Comparison of ENCODE assay signal across 12 cellular contexts in genomic region chr1:167185062-167185461, GRCh38. TPM values are rescaled to one million over a fixed set of nuclear protein-coding genes. Genes with fewer than 3 reads are reported as not detected.
DNase-seq lines count a peak whose midpoint lies in the region; ATAC-seq and TF ChIP-seq lines count a peak whose summit lies in the region.
"Had no signal": no experiment of that assay in that cellular context is flagged by ENCODE, and none has a peak within 500 bp of the region (broad histone marks: within the 10 kb centered on the region; RNA-seq: fewer than 3 reads in every experiment).

No MANE protein-coding gene starts in this region.

- POLR2A ChIA-PET in activated CD4-positive, alpha-beta memory T cell treated with anti-CD3 and anti-CD28 coated beads for 36 hours (lab: Charles Lee), result no interaction called here
- POLR2A ChIA-PET in activated CD4-positive, alpha-beta memory T cell treated with anti-CD3 and anti-CD28 coated beads, Interleukin-2, amount 10 ng/mL, durations not matched to agents 7 days and 5 days (lab: Charles Lee), result no interaction called here

- CTCF ChIA-PET in activated CD4-positive, alpha-beta memory T cell treated with anti-CD3 and anti-CD28 coated beads for 36 hours (lab: Charles Lee), result no interaction called here
- CTCF ChIA-PET in activated CD4-positive, alpha-beta memory T cell treated with anti-CD3 and anti-CD28 coated beads, Interleukin-2, amount 10 ng/mL, durations not matched to agents 7 days and 5 days (lab: Charles Lee), result no interaction called here

- H3K4me3 Mint-ChIP-seq in activated CD4-positive, alpha-beta memory T cell treated with anti-CD3 and anti-CD28 coated beads for 36 hours, result no peak overlapping the region
- no peak overlapping the region for H3K4me3 Mint-ChIP-seq in activated CD4-positive, alpha-beta memory T cell treated with anti-CD3 and anti-CD28 coated beads, Interleukin-2, amount 10 ng/mL, durations not matched to agents 7 days and 5 days
- H3K4me3 Mint-ChIP-seq: CD14-positive monocyte; CD8-positive, alpha-beta T cell had no signal

- no peaks in the 10 kb centered on the region for H3K4me1 Mint-ChIP-seq in activated CD4-positive, alpha-beta memory T cell treated with anti-CD3 and anti-CD28 coated beads for 36 hours (ENCODE audit: low read depth)
- no peaks in the 10 kb centered on the region for H3K4me1 Mint-ChIP-seq in activated CD4-positive, alpha-beta memory T cell treated with anti-CD3 and anti-CD28 coated beads, Interleukin-2, amount 10 ng/mL, durations not matched to agents 7 days and 5 days
- H3K4me1 Mint-ChIP-seq: CD14-positive monocyte had no signal

- H3K4me1 ChIP-seq in foreskin keratinocyte, result no peaks in the 10 kb centered on the region
- H3K4me1 ChIP-seq: A549, HAP-1 had no signal

- H3K9me3 Mint-ChIP-seq in activated CD4-positive, alpha-beta memory T cell treated with anti-CD3 and anti-CD28 coated beads for 36 hours, result no peaks in the 10 kb centered on the region
- H3K9me3 Mint-ChIP-seq in activated CD4-positive, alpha-beta memory T cell treated with anti-CD3 and anti-CD28 coated beads, Interleukin-2, amount 10 ng/mL, durations not matched to agents 7 days and 5 days, result no peaks in the 10 kb centered on the region
- H3K9me3 Mint-ChIP-seq: CD8-positive, alpha-beta T cell had no signal

- no peaks in the 10 kb centered on the region for H3K27me3 ChIP-seq in foreskin keratinocyte

- no peak overlapping the region for H3K27ac ChIP-seq in foreskin keratinocyte
- H3K27ac ChIP-seq: A549 had no signal

- H3K27ac Mint-ChIP-seq in activated CD4-positive, alpha-beta memory T cell treated with anti-CD3 and anti-CD28 coated beads for 36 hours, result no peak overlapping the region
- no peak overlapping the region for H3K27ac Mint-ChIP-seq in activated CD4-positive, alpha-beta memory T cell treated with anti-CD3 and anti-CD28 coated beads, Interleukin-2, amount 10 ng/mL, durations not matched to agents 7 days and 5 days
- H3K27ac Mint-ChIP-seq: CD14-positive monocyte; CD8-positive, alpha-beta T cell had no signal

- DNase-seq in activated CD4-positive, alpha-beta memory T cell treated with anti-CD3 and anti-CD28 coated beads for 36 hours, result peak; percentile 25
- no peak for DNase-seq in activated CD4-positive, alpha-beta memory T cell treated with anti-CD3 and anti-CD28 coated beads, Interleukin-2, amount 10 ng/mL, durations not matched to agents 7 days and 5 days
- DNase-seq in DMS 273 treated with DMSO at 0.1 percent for 48 hours (lab: John Stamatoyannopoulos, UW) (peak; percentile 44), NCI-H69 (lab: John Stamatoyannopoulos, UW) (peak; percentile 68), NCI-H2029 (lab: John Stamatoyannopoulos, UW) (no peak), foreskin keratinocyte (no peak)
- DNase-seq: CD8-positive, alpha-beta T cell; COR-L47 had no signal

- no peak for ATAC-seq in foreskin keratinocyte
- ATAC-seq: A549; CD8-positive, alpha-beta T cell; HepG2 had no signal

- intact Hi-C loops in activated CD4-positive, alpha-beta memory T cell treated with anti-CD3 and anti-CD28 coated beads for 36 hours (cut with micrococcal nuclease), result no loop called here

- H3K27me3 Mint-ChIP-seq in activated CD4-positive, alpha-beta memory T cell treated with anti-CD3 and anti-CD28 coated beads for 36 hours, result peaks cover 8% of the 10 kb centered on the region
- peaks cover 3% of the 10 kb centered on the region for H3K27me3 Mint-ChIP-seq in activated CD4-positive, alpha-beta memory T cell treated with anti-CD3 and anti-CD28 coated beads, Interleukin-2, amount 10 ng/mL, durations not matched to agents 7 days and 5 days

- TF ChIP-seq CTCF in foreskin keratinocyte (conservative IDR thresholded peaks at IDR 0.05), result no peak

- no peaks in the 10 kb centered on the region for H3K36me3 Mint-ChIP-seq in activated CD4-positive, alpha-beta memory T cell treated with anti-CD3 and anti-CD28 coated beads for 36 hours
- H3K36me3 Mint-ChIP-seq in activated CD4-positive, alpha-beta memory T cell treated with anti-CD3 and anti-CD28 coated beads, Interleukin-2, amount 10 ng/mL, durations not matched to agents 7 days and 5 days (ENCODE audit: low read depth), result no peaks in the 10 kb centered on the region
- H3K36me3 Mint-ChIP-seq: CD14-positive monocyte; CD8-positive, alpha-beta T cell had no signal

RNA-seq across cellular contexts. Expression of gene POU2F1, which starts 35.6 kb away (rescaled TPM):
- total RNA-seq in activated CD4-positive, alpha-beta memory T cell treated with anti-CD3 and anti-CD28 coated beads for 36 hours, result 10 to 100 TPM; 17.7 to 20.1 TPM
- 10 to 100 TPM; 17.4 to 20.4 TPM for total RNA-seq in activated CD4-positive, alpha-beta memory T cell treated with anti-CD3 and anti-CD28 coated beads, Interleukin-2, amount 10 ng/mL, durations not matched to agents 7 days and 5 days
- total RNA-seq in foreskin keratinocyte, result 7.4 and 7.8 TPM in 2 replicates
- polyA plus RNA-seq in foreskin keratinocyte, result 2.4 and 2.5 TPM in 2 replicates

Comparison
In these comparisons a context has a peak if more than half of its experiments do, and no peak if none do; other contexts are left out.
1. DNase-seq: peak in activated CD4-positive, alpha-beta memory T cell treated with anti-CD3 and anti-CD28 coated beads for 36 hours (single experiment), DMS 273 treated with DMSO at 0.1 percent for 48 hours (single experiment) and NCI-H69 (single experiment); none in activated CD4-positive, alpha-beta memory T cell treated with anti-CD3 and anti-CD28 coated beads, Interleukin-2, amount 10 ng/mL, durations not matched to agents 7 days and 5 days (single experiment), NCI-H2029 (single experiment) and foreskin keratinocyte (0 of 2).